ENCODE assay signal across 3 cellular contexts in the genomic region with DNA sequence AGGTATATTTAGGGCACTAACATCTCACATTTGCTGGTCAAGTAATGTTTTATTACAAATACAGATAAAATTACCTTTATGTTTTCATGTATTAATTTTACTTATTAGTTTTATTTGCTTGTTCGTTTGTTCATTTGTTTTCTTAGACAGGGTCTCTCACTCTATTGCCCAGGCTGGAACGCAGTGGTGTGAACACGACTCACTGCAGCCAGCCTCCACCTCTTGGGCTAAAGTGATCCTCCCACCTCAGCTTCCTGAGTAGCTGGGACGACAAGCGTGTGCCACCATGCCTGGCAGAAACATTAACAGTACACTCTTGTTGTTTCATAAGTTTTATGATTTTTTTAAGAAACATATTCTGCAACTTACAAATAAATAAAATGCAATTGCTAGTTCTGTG.
"Had no signal": no experiment of that assay in that cellular context is flagged by ENCODE, and none has a peak within 500 bp of the region (broad histone marks: within the 10 kb centered on the region; RNA-seq: fewer than 3 reads in every experiment).

No MANE protein-coding gene starts in this region.

- DNase-seq: GDM1, GF-D8 had no signal

- H3K4me3 ChIP-seq: GM12878 had no signal

- ATAC-seq: GM12878 had no signal
